In genomic region chr17:74344658-74345057, GRCh38 we compare ENCODE assay signal across 30 cellular contexts. TPM values are rescaled to one million over a fixed set of nuclear protein-coding genes. Genes with fewer than 3 reads are reported as not detected.
"Had no signal": no experiment of that assay in that cellular context is flagged by ENCODE, and none has a peak within 500 bp of the region (broad histone marks: within the 10 kb centered on the region; RNA-seq: fewer than 3 reads in every experiment).

No MANE protein-coding gene starts in this region.

- H3K9me3 ChIP-seq: esophagus muscularis mucosa, gastrocnemius medialis, heart right ventricle had no signal

- H3K27me3 ChIP-seq: gastrocnemius medialis had no signal

- H3K79me2 ChIP-seq: hepatocyte had no signal

- H2AFZ ChIP-seq: hepatocyte had no signal

- ATAC-seq: activated T-helper 17 cell treated with anti-CD3 and anti-CD28 coated beads, Interleukin-2, amount 50 U/mL, for 72 hours; effector memory CD8-positive, alpha-beta T cell; gastrocnemius medialis; heart right ventricle; WTC11 had no signal

- H3K4me3 ChIP-seq: esophagus muscularis mucosa, gastrocnemius medialis, heart right ventricle, hepatocyte had no signal

- H3K4me1 Mint-ChIP-seq: activated CD4-positive, alpha-beta memory T cell treated with anti-CD3 and anti-CD28 coated beads, Interleukin-2, amount 10 ng/mL, durations not matched to agents 7 days and 5 days; activated CD4-positive, alpha-beta T cell treated with anti-CD3 and anti-CD28 coated beads, Interleukin-2, amount 10 ng/mL, durations not matched to agents 7 days and 5 days; activated T-helper 17 cell treated with anti-CD3 and anti-CD28 coated beads, Interleukin-2, amount 50 U/mL, for 72 hours had no signal

- H3K36me3 ChIP-seq: esophagus muscularis mucosa, gastrocnemius medialis, heart right ventricle had no signal

- DNase-seq: activated CD4-positive, alpha-beta memory T cell treated with anti-CD3 and anti-CD28 coated beads, Interleukin-2, amount 10 ng/mL, durations not matched to agents 7 days and 5 days; activated CD4-positive, alpha-beta T cell treated with anti-CD3 and anti-CD28 coated beads for 1 hour; activated CD4-positive, alpha-beta T cell treated with anti-CD3 and anti-CD28 coated beads for 4 hours; activated CD4-positive, alpha-beta T cell treated with anti-CD3 and anti-CD28 coated beads, Interleukin-2, amount 10 ng/mL, durations not matched to agents 7 days and 5 days; activated CD4-positive, alpha-beta T cell treated with anti-CD3 and anti-CD28 coated beads, Interleukin-2, amount 50 U/mL, for 4 hours; activated CD8-positive, alpha-beta memory T cell treated with anti-CD3 and anti-CD28 coated beads for 24 hours; activated effector memory CD4-positive, alpha-beta T cell treated with Interleukin-2 at 50 U/mL for 16 hours; activated gamma-delta T cell treated with Interleukin-2 at 50 U/mL for 16 hours; activated naive CD4-positive, alpha-beta T cell treated with anti-CD3 and anti-CD28 coated beads, Interleukin-2, amount 50 U/mL, for 16 hours; activated naive CD4-positive, alpha-beta T cell treated with Interleukin-2 at 50 U/mL for 16 hours; activated T-cell treated with anti-CD3 and anti-CD28 coated beads, Interleukin-2, amount 50 U/mL, for 1 hour; amniotic stem cell; anterior cingulate cortex; caudate nucleus; cortex of kidney; effector CD4-positive, alpha-beta T cell; effector memory CD8-positive, alpha-beta T cell; erythroblast; foreskin keratinocyte; gastrocnemius medialis; heart right ventricle; T-helper 2 cell had no signal

- H3K4me3 Mint-ChIP-seq: activated CD4-positive, alpha-beta memory T cell treated with anti-CD3 and anti-CD28 coated beads, Interleukin-2, amount 10 ng/mL, durations not matched to agents 7 days and 5 days; activated CD4-positive, alpha-beta T cell treated with anti-CD3 and anti-CD28 coated beads, Interleukin-2, amount 10 ng/mL, durations not matched to agents 7 days and 5 days; activated naive CD8-positive, alpha-beta T cell; activated T-helper 17 cell treated with anti-CD3 and anti-CD28 coated beads, Interleukin-2, amount 50 U/mL, for 72 hours; effector memory CD8-positive, alpha-beta T cell; WTC11 had no signal

- H3K27ac Mint-ChIP-seq: activated CD4-positive, alpha-beta memory T cell treated with anti-CD3 and anti-CD28 coated beads, Interleukin-2, amount 10 ng/mL, durations not matched to agents 7 days and 5 days; activated CD4-positive, alpha-beta T cell treated with anti-CD3 and anti-CD28 coated beads, Interleukin-2, amount 10 ng/mL, durations not matched to agents 7 days and 5 days; activated naive CD8-positive, alpha-beta T cell; activated T-helper 17 cell treated with anti-CD3 and anti-CD28 coated beads, Interleukin-2, amount 50 U/mL, for 72 hours; effector memory CD8-positive, alpha-beta T cell; WTC11 had no signal

- H3K9me3 Mint-ChIP-seq: activated CD4-positive, alpha-beta memory T cell treated with anti-CD3 and anti-CD28 coated beads, Interleukin-2, amount 10 ng/mL, durations not matched to agents 7 days and 5 days; activated CD4-positive, alpha-beta T cell treated with anti-CD3 and anti-CD28 coated beads, Interleukin-2, amount 10 ng/mL, durations not matched to agents 7 days and 5 days; activated T-helper 17 cell treated with anti-CD3 and anti-CD28 coated beads, Interleukin-2, amount 50 U/mL, for 72 hours; effector memory CD8-positive, alpha-beta T cell; WTC11 had no signal

- H3K4me2 ChIP-seq: hepatocyte had no signal

- H3K36me3 Mint-ChIP-seq: activated naive CD8-positive, alpha-beta T cell; WTC11 had no signal

- H3K4me1 ChIP-seq: esophagus muscularis mucosa, gastrocnemius medialis, heart right ventricle had no signal

- H3K27ac ChIP-seq: esophagus muscularis mucosa, foreskin keratinocyte, gastrocnemius medialis, heart right ventricle, hepatocyte had no signal

RNA-seq across cellular contexts. Expression of gene BTBD17, which starts 17.0 kb away (rescaled TPM):
- total RNA-seq: activated CD4-positive, alpha-beta T cell treated with anti-CD3 and anti-CD28 coated beads, Interleukin-2, amount 10 ng/mL, durations not matched to agents 7 days and 5 days; activated T-helper 17 cell treated with anti-CD3 and anti-CD28 coated beads, Interleukin-2, amount 50 U/mL, for 72 hours; astrocyte; chondrocyte; foreskin keratinocyte; gastrocnemius medialis; heart right ventricle; T-helper 1 cell treated with Interleukin-12 subunit alpha and Interleukin-12 subunit beta and Interleukin-4 antibody, amounts not matched to agents 30 ng/mL and 1 ng/mL, for 36 hours had no signal
- polyA plus RNA-seq: foreskin keratinocyte, heart right ventricle had no signal

RNA-seq across cellular contexts. Expression of gene KIF19, which starts 18.6 kb away (rescaled TPM):
- total RNA-seq: astrocyte, chondrocyte had no signal

RNA-seq across cellular contexts. Expression of gene GPR142, which starts 22.6 kb away (rescaled TPM):
- total RNA-seq: activated CD4-positive, alpha-beta T cell treated with anti-CD3 and anti-CD28 coated beads, Interleukin-2, amount 10 ng/mL, durations not matched to agents 7 days and 5 days; activated T-helper 17 cell treated with anti-CD3 and anti-CD28 coated beads, Interleukin-2, amount 50 U/mL, for 72 hours; astrocyte; chondrocyte; foreskin keratinocyte; gastrocnemius medialis; hepatocyte; T-helper 1 cell treated with Interleukin-12 subunit alpha and Interleukin-12 subunit beta and Interleukin-4 antibody, amounts not matched to agents 30 ng/mL and 1 ng/mL, for 36 hours; WTC11 had no signal
- polyA plus RNA-seq: foreskin keratinocyte, heart right ventricle, hepatocyte had no signal
